ENCODE assay signal across 10 cellular contexts in genomic region chr7:151010307-151011096, GRCh38. TPM values are rescaled to one million over a fixed set of nuclear protein-coding genes. Genes with fewer than 3 reads are reported as not detected.
DNase-seq lines count a peak whose midpoint lies in the region; FAIRE-seq and TF ChIP-seq lines count a peak whose summit lies in the region.
"Had no signal": no experiment of that assay in that cellular context is flagged by ENCODE, and none has a peak within 500 bp of the region (broad histone marks: within the 10 kb centered on the region; RNA-seq: fewer than 3 reads in every experiment).

No MANE protein-coding gene starts in this region.

- peaks cover 6% of the 10 kb centered on the region for H3K9me3 Mint-ChIP-seq in endothelial cell (ENCODE audit: unreplicated experiment)

- H3K27ac Mint-ChIP-seq in endothelial cell (ENCODE audit: unreplicated experiment): peak overlapping the region; percentile 61

- H3K4me1 ChIP-seq in testis: peaks cover 7% of the 10 kb centered on the region

- no peak for TF ChIP-seq POLR2A in GM12891 (IDR thresholded peaks at IDR 0.05; ENCODE audit: low read depth, low read length)
- no peak for TF ChIP-seq POLR2A in testis (IDR thresholded peaks at IDR 0.05)

- H3K27me3 ChIP-seq in testis: no peaks in the 10 kb centered on the region

- DNase-seq in NCI-H2227 (lab: John Stamatoyannopoulos, UW; ENCODE audit: unreplicated experiment) (peak; percentile 36), NCI-H2227 treated with DMSO at 0.1 percent for 48 hours (lab: John Stamatoyannopoulos, UW) (no peak), T-helper 22 cell (ENCODE audit: low read depth) (peak; percentile 37), endothelial cell (ENCODE audit: low spot score) (no peak), skeletal muscle cell (ENCODE audit: low read depth) (no peak), NCI-H2107 treated with DMSO at 0.1 percent for 48 hours (lab: John Stamatoyannopoulos, UW; ENCODE audit: unreplicated experiment) (no peak), GM12891 (ENCODE audit: insufficient read length, low spot score) (no peak), testis (no peak)

- peak overlapping the region; percentile 11 for H3K4me3 ChIP-seq in skeletal muscle cell (ENCODE audit: low read depth, low read length)
- no peak overlapping the region for H3K4me3 ChIP-seq in testis

- H3K27me3 Mint-ChIP-seq in endothelial cell (ENCODE audit: unreplicated experiment): peaks cover 31% of the 10 kb centered on the region

- no peak overlapping the region for H3K27ac ChIP-seq in testis

- no peaks in the 10 kb centered on the region for H3K9me3 ChIP-seq in testis

- no peak for FAIRE-seq in GM12891 (lab: Jason Lieb, UNC)
- FAIRE-seq: colon had no signal

- 51 to 55% methylated on average over 10 to 17 of the region's 18 CpGs for WGBS in testis, 2 donors

- no peak for TF ChIP-seq CTCF in endothelial cell (IDR thresholded peaks at IDR 0.05; ENCODE audit: unreplicated experiment)
- no peak for TF ChIP-seq CTCF in testis (IDR thresholded peaks at IDR 0.05)

- peaks cover 54% of the 10 kb centered on the region for H3K4me1 Mint-ChIP-seq in endothelial cell (ENCODE audit: unreplicated experiment)

- no peaks in the 10 kb centered on the region for H3K36me3 ChIP-seq in testis (ENCODE audit: low read depth, missing control alignments)

- H3K36me3 Mint-ChIP-seq in endothelial cell (ENCODE audit: low read depth, unreplicated experiment): peaks cover 43% of the 10 kb centered on the region

- H3K4me3 Mint-ChIP-seq in endothelial cell (ENCODE audit: unreplicated experiment): no peak overlapping the region

- intact Hi-C loops in testis (cut with DNase I; ENCODE audit: low total_unique reads): no loop called here

TF ChIP-seq in GM12891, 5 proteins besides CTCF, POLR2A, EP300 and RAD21:
- TF ChIP-seq POLR2AphosphoS5 (IDR thresholded peaks at IDR 0.05; ENCODE audit: low read depth, low read length): no peak
- no peak for TF ChIP-seq PAX5 (IDR thresholded peaks at IDR 0.05; ENCODE audit: insufficient read depth, low read length, severe bottlenecking)
- TF ChIP-seq TAF1 (IDR thresholded peaks at IDR 0.05; ENCODE audit: low read depth, low read length): no peak
- TF ChIP-seq SPI1 (IDR thresholded peaks at IDR 0.05; ENCODE audit: low read depth, low read length): no peak

RNA-seq across cellular contexts. Expression of gene ATG9B, which starts 13.8 kb away (rescaled TPM):
- total RNA-seq in endothelial cell (ENCODE audit: unreplicated experiment): 0.85 TPM
- polyA plus RNA-seq in GM12891 (2012; ENCODE audit: low read depth, missing spikeins): 0.71 TPM
- 10 to 100 TPM; 14.9 to 29.7 TPM for total RNA-seq in testis
- 24.8 TPM for polyA plus RNA-seq in testis (ENCODE audit: insufficient read depth, low read depth, low replicate concordance)
- total RNA-seq: HT1080 had no signal

RNA-seq across cellular contexts. Expression of gene ABCB8, which starts 17.7 kb away (rescaled TPM):
- total RNA-seq in endothelial cell (ENCODE audit: unreplicated experiment) (17.4 TPM), testis (10 to 100 TPM; 59.6 to 76.8 TPM)
- polyA plus RNA-seq in GM12891 (2012; ENCODE audit: low read depth, missing spikeins): 10.9 TPM
- 34.9 TPM for polyA plus RNA-seq in testis (ENCODE audit: insufficient read depth, low read depth, low replicate concordance)

RNA-seq across cellular contexts. Expression of gene NOS3, which starts 19.7 kb away (rescaled TPM):
- total RNA-seq in endothelial cell (ENCODE audit: unreplicated experiment) (102 TPM), testis (10 to 100 TPM; 25.0 to 36.6 TPM)
- 0.04 TPM for polyA plus RNA-seq in GM12891 (2012; ENCODE audit: low read depth, missing spikeins)
- polyA plus RNA-seq in testis (ENCODE audit: insufficient read depth, low read depth, low replicate concordance): 19.5 TPM

RNA-seq across cellular contexts. Expression of gene KCNH2, which starts 32.4 kb away (rescaled TPM):
- total RNA-seq in endothelial cell (ENCODE audit: unreplicated experiment) (3.4 TPM), testis (100 to 1,000 TPM; 230 to 247 TPM)
- 0.09 TPM for polyA plus RNA-seq in GM12891 (2012; ENCODE audit: low read depth, missing spikeins)
- polyA plus RNA-seq in testis (ENCODE audit: insufficient read depth, low read depth, low replicate concordance): 82.5 TPM

RNA-seq across cellular contexts. Expression of gene ASIC3, which starts 37.8 kb away (rescaled TPM):
- total RNA-seq in endothelial cell (ENCODE audit: unreplicated experiment) (3.4 TPM), testis (10 to 100 TPM; 27.5 to 37.9 TPM)
- 2.7 TPM for polyA plus RNA-seq in GM12891 (2012; ENCODE audit: low read depth, missing spikeins)
- 20.8 TPM for polyA plus RNA-seq in testis (ENCODE audit: insufficient read depth, low read depth, low replicate concordance)

Comparison
In these comparisons a context has a peak if more than half of its experiments do, and no peak if none do; other contexts are left out.
1. DNase-seq: peak in NCI-H2227 (single experiment) and T-helper 22 cell (single experiment); none in NCI-H2227 treated with DMSO at 0.1 percent for 48 hours (single experiment), endothelial cell (single experiment), skeletal muscle cell (single experiment), NCI-H2107 treated with DMSO at 0.1 percent for 48 hours (single experiment), GM12891 (single experiment) and testis (single experiment).